In the genomic region with DNA sequence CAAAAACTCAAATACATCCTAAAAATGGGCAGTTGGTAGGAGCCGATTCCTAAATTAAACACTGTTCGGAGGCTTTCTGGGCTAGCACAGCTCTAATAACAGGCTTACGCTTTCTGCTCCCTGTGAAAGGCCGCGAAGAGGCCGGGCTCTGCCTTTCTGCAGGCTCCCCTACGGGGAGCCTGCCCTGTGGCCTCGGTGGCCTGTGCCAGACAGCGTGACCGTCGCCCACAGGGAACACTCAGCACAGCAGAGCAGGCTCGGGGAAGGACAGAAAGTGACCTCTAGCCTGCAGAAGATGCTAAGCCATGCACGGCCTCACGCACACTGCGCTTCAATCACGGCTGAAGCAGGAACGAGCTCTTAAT, we compare ENCODE assay signal across 9 cellular contexts.
A peak's percentile ranks its signal among the peaks of the same experiment; 100 is the strongest.
DNase-seq lines count a peak whose midpoint lies in the region; ATAC-seq and TF ChIP-seq lines count a peak whose summit lies in the region.
"Had no signal": no experiment of that assay in that cellular context is flagged by ENCODE, and none has a peak within 500 bp of the region (broad histone marks: within the 10 kb centered on the region; RNA-seq: fewer than 3 reads in every experiment).

No MANE protein-coding gene starts in this region.

- no peaks in the 10 kb centered on the region for H3K27me3 ChIP-seq in HUES64 (ENCODE audit: insufficient read depth, low read length)
- H3K27me3 ChIP-seq in spleen (replicated peaks in 1 of 7), result peaks cover 0 to 83% (median 0%) of the 10 kb centered on the region in 7 donors

- 56% methylated on average over 17 of the region's 17 CpGs for WGBS in HUES64
- WGBS in spleen, 5 donors, result 46 to 66% (median 58%) methylated on average over 9 to 17 of the region's 17 CpGs

- peaks cover 15% of the 10 kb centered on the region for H3K4me1 Mint-ChIP-seq in memory B cell
- peaks cover 3% of the 10 kb centered on the region for H3K4me1 Mint-ChIP-seq in activated CD4-positive, alpha-beta memory T cell treated with anti-CD3 and anti-CD28 coated beads for 36 hours (ENCODE audit: low read depth)

- TF ChIP-seq POLR2A in spleen (IDR thresholded peaks at IDR 0.05), result no peak

- intact Hi-C loops in spleen (cut with DNase I; ENCODE audit: low total_unique reads), result no loop called here
- intact Hi-C loops in activated CD4-positive, alpha-beta memory T cell treated with anti-CD3 and anti-CD28 coated beads for 36 hours (cut with micrococcal nuclease), result no loop called here

- H3K36me3 Mint-ChIP-seq in memory B cell, result peaks cover 1% of the 10 kb centered on the region
- H3K36me3 Mint-ChIP-seq in activated CD4-positive, alpha-beta memory T cell treated with anti-CD3 and anti-CD28 coated beads for 36 hours, result no peaks in the 10 kb centered on the region
- H3K36me3 Mint-ChIP-seq: activated naive CD4-positive, alpha-beta T cell treated with anti-CD3 and anti-CD28 coated beads, Interleukin-2, amount 10 ng/mL, durations not matched to agents 7 days and 5 days had no signal

- ATAC-seq in memory B cell (ENCODE audit: low read depth) (no peak), HG02870 (IDR thresholded peaks at IDR 0.05; ENCODE audit: unreplicated experiment) (no peak), GM21360 (IDR thresholded peaks at IDR 0.05; ENCODE audit: unreplicated experiment) (no peak), HG02642 (IDR thresholded peaks at IDR 0.05; ENCODE audit: poor library complexity, unreplicated experiment) (no peak)

- no peaks in the 10 kb centered on the region for H3K9me3 Mint-ChIP-seq in memory B cell
- H3K9me3 Mint-ChIP-seq in activated CD4-positive, alpha-beta memory T cell treated with anti-CD3 and anti-CD28 coated beads for 36 hours, result no peaks in the 10 kb centered on the region
- H3K9me3 Mint-ChIP-seq: activated naive CD4-positive, alpha-beta T cell treated with anti-CD3 and anti-CD28 coated beads, Interleukin-2, amount 10 ng/mL, durations not matched to agents 7 days and 5 days had no signal

- H3K9me3 ChIP-seq in HUES64 (ENCODE audit: insufficient read depth, low read depth, low read length), result no peaks in the 10 kb centered on the region
- no peaks in the 10 kb centered on the region for H3K9me3 ChIP-seq in spleen

- DNase-seq in dermis blood vessel endothelial cell (peak; percentile 19), memory B cell (ENCODE audit: low spot score in 2 of 2) (no peak), spleen (peak; percentile 76)
- no peak for DNase-seq in activated CD4-positive, alpha-beta memory T cell treated with anti-CD3 and anti-CD28 coated beads for 36 hours
- DNase-seq: activated naive CD4-positive, alpha-beta T cell treated with anti-CD3 and anti-CD28 coated beads, Interleukin-2, amount 10 ng/mL, durations not matched to agents 7 days and 5 days had no signal

- peak overlapping the region; percentile 14 for H3K4me3 Mint-ChIP-seq in memory B cell
- no peak overlapping the region for H3K4me3 Mint-ChIP-seq in activated CD4-positive, alpha-beta memory T cell treated with anti-CD3 and anti-CD28 coated beads for 36 hours
- H3K4me3 Mint-ChIP-seq: activated naive CD4-positive, alpha-beta T cell treated with anti-CD3 and anti-CD28 coated beads, Interleukin-2, amount 10 ng/mL, durations not matched to agents 7 days and 5 days had no signal

- CTCF ChIA-PET in activated CD4-positive, alpha-beta memory T cell treated with anti-CD3 and anti-CD28 coated beads for 36 hours (lab: Charles Lee), result no interaction called here

- H3K27me3 Mint-ChIP-seq in memory B cell, result peaks cover 38% of the 10 kb centered on the region
- peaks cover 18% of the 10 kb centered on the region for H3K27me3 Mint-ChIP-seq in activated CD4-positive, alpha-beta memory T cell treated with anti-CD3 and anti-CD28 coated beads for 36 hours

- H3K27ac Mint-ChIP-seq in memory B cell, result no peak overlapping the region
- no peak overlapping the region for H3K27ac Mint-ChIP-seq in activated CD4-positive, alpha-beta memory T cell treated with anti-CD3 and anti-CD28 coated beads for 36 hours

- H3K4me1 ChIP-seq in HUES64 (ENCODE audit: insufficient read depth, low read length), result peaks cover 19% of the 10 kb centered on the region; the same call in 1 of the 2 replicates
- H3K4me1 ChIP-seq in spleen, result peaks cover 0 to 70% (median 37%) of the 10 kb centered on the region in 6 donors

- POLR2A ChIA-PET in activated CD4-positive, alpha-beta memory T cell treated with anti-CD3 and anti-CD28 coated beads for 36 hours (lab: Charles Lee), result no interaction called here

- no peak overlapping the region for H3K27ac ChIP-seq in HUES64 (ENCODE audit: low read depth, low read length)
- peak overlapping the region; percentile 60 to 86 (median 77) for H3K27ac ChIP-seq in spleen

- H3K36me3 ChIP-seq in HUES64 (ENCODE audit: insufficient read depth, low read length) (no peaks in the 10 kb centered on the region), spleen (no peaks in the 10 kb centered on the region)

- TF ChIP-seq CTCF in spleen (IDR thresholded peaks at IDR 0.05 in 8 of 11, conservative IDR thresholded peaks at IDR 0.05 in 3 of 11), result no peak

- peak overlapping the region; percentile 44; the same call in 1 of the 2 replicates for H3K9ac ChIP-seq in HUES64 (ENCODE audit: low read depth, low read length)

- H3K4me3 ChIP-seq in HUES64 (ENCODE audit: low read length), result no peak overlapping the region
- no peak overlapping the region for H3K4me3 ChIP-seq in spleen

Comparison
In these comparisons a context has a peak if more than half of its experiments do, and no peak if none do; other contexts are left out.
1. DNase-seq: peak in dermis blood vessel endothelial cell (single experiment) and spleen (single experiment); none in memory B cell (0 of 2) and activated CD4-positive, alpha-beta memory T cell treated with anti-CD3 and anti-CD28 coated beads for 36 hours (single experiment).